ENCODE assay signal across 10 cellular contexts in genomic region chr1:85584264-85584781, GRCh38. TPM values are rescaled to one million over a fixed set of nuclear protein-coding genes. Genes with fewer than 3 reads are reported as not detected.
A peak's percentile ranks its signal among the peaks of the same experiment; 100 is the strongest.
DNase-seq lines count a peak whose midpoint lies in the region; ATAC-seq and TF ChIP-seq lines count a peak whose summit lies in the region.
"Had no signal": no experiment of that assay in that cellular context is flagged by ENCODE, and none has a peak within 500 bp of the region (broad histone marks: within the 10 kb centered on the region; RNA-seq: fewer than 3 reads in every experiment).

No MANE protein-coding gene starts in this region.

- peaks cover 10% of the 10 kb centered on the region for H3K79me2 ChIP-seq in hepatocyte

- no peaks in the 10 kb centered on the region for H3K9me3 ChIP-seq in HEK293 (ENCODE audit: control insufficient read depth, insufficient read depth, low read depth, low read length)
- H3K9me3 ChIP-seq in hepatocyte (ENCODE audit: low read depth) = no peaks in the 10 kb centered on the region
- H3K9me3 ChIP-seq in thoracic aorta = no peaks in the 10 kb centered on the region
- H3K9me3 ChIP-seq: prostate gland had no signal

- no peak overlapping the region; the same call in 1 of the 2 replicates for H3K4me3 ChIP-seq in HEK293 (ENCODE audit: low read depth, low read length)
- no peak overlapping the region for H3K4me3 ChIP-seq in hepatocyte
- H3K4me3 ChIP-seq in thoracic aorta = peak overlapping the region; percentile 75
- H3K4me3 ChIP-seq: prostate gland had no signal

- H2AFZ ChIP-seq in hepatocyte = no peak overlapping the region

- H3K36me3 ChIP-seq in HEK293 (ENCODE audit: control insufficient read depth in 2 of 2, insufficient read depth in 1 of 2, low read length in 2 of 2) (peaks cover 6 to 17% of the 10 kb centered on the region in 2 experiments), hepatocyte (replicated peaks; ENCODE audit: insufficient read depth, low read depth) (no peaks in the 10 kb centered on the region), thoracic aorta (peaks cover 15% of the 10 kb centered on the region)

- no peak overlapping the region for H3K4me2 ChIP-seq in hepatocyte

- WGBS in hepatocyte (ENCODE audit: low lambda C conversion rate, missing lambda C conversion rate) = 21% methylated on average over 5 of the region's 5 CpGs

- peaks cover 16% of the 10 kb centered on the region for H3K9me3 Mint-ChIP-seq in WTC11

- H3K4me1 Mint-ChIP-seq in WTC11 = peaks cover 58% of the 10 kb centered on the region

- H3K27me3 ChIP-seq in hepatocyte (peaks cover 1% of the 10 kb centered on the region), thoracic aorta (replicated peaks; ENCODE audit: insufficient read depth) (no peaks in the 10 kb centered on the region)

- peaks cover 6% of the 10 kb centered on the region for H3K27me3 Mint-ChIP-seq in WTC11 (ENCODE audit: low read depth)

- TF ChIP-seq CTCF in HEK293 (tag by site-specific recombination; IDR thresholded peaks at IDR 0.05) (no peak), WTC11 (IDR thresholded peaks at IDR 0.05) (no peak), hepatocyte (IDR thresholded peaks at IDR 0.05; ENCODE audit: poor library complexity) (no peak), thoracic aorta (IDR thresholded peaks at IDR 0.05) (no peak)

- ATAC-seq in WTC11 = peak; percentile 3
- ATAC-seq in thoracic aorta (ENCODE audit: insufficient number of reproducible peaks, low FRiP score, low read depth) = peak; percentile 18
- ATAC-seq in GM19455 (IDR thresholded peaks at IDR 0.05; ENCODE audit: unreplicated experiment) = no peak
- no peak for ATAC-seq in GM19035 (IDR thresholded peaks at IDR 0.05; ENCODE audit: unreplicated experiment)
- no peak for ATAC-seq in GM18519 (IDR thresholded peaks at IDR 0.05; ENCODE audit: low FRiP score, unreplicated experiment)

- H4K20me1 ChIP-seq in hepatocyte (ENCODE audit: insufficient read depth, poor library complexity, severe bottlenecking) = no peaks in the 10 kb centered on the region

- H3K4me1 ChIP-seq in HEK293 (ENCODE audit: control insufficient read depth, insufficient read depth, low read length) = peaks cover 11% of the 10 kb centered on the region
- peaks cover 8% of the 10 kb centered on the region for H3K4me1 ChIP-seq in hepatocyte (ENCODE audit: insufficient read depth)
- H3K4me1 ChIP-seq in thoracic aorta (ENCODE audit: control insufficient read depth in 1 of 2, low read depth in 2 of 2) = peaks cover 0 to 4% of the 10 kb centered on the region in 2 donors
- H3K4me1 ChIP-seq: prostate gland had no signal

- POLR2A ChIA-PET in HEK293 (lab: Yijun Ruan, JAX) = interaction anchor here (1.0 to 7.9 kb wide), 11 partner anchors 8 to 308 kb away, joined by 3 to 120 read pairs (median 5); partner anchors contain the start of genes BCL10, DDAH1 and ZNHIT6
- POLR2A ChIA-PET in WTC11 (lab: Charles Lee) = interaction anchor here (1.0 to 8.2 kb wide), 5 partner anchors 15 to 108 kb away, joined by 3 to 67 read pairs (median 5); no protein-coding TSS in a partner anchor

- no peak for DNase-seq in WTC11 (ENCODE audit: low spot score)
- peak; percentile 58 for DNase-seq in hepatocyte (ENCODE audit: low spot score)
- DNase-seq in thoracic aorta (ENCODE audit: low spot score) = no peak
- no peak for DNase-seq in germinal center (ENCODE audit: low spot score)
- DNase-seq: effector CD8-positive, alpha-beta T cell had no signal

- H3K9me2 ChIP-seq in hepatocyte (replicated peaks; ENCODE audit: insufficient read depth) = no peaks in the 10 kb centered on the region

- CTCF ChIA-PET in HEK293 (lab: Yijun Ruan, JAX) = interaction anchor here (0.6 to 5.8 kb wide), 12 partner anchors 13 to 276 kb away, joined by 3 to 39 read pairs (median 4); partner anchors contain the start of genes DDAH1 and ZNHIT6
- CTCF ChIA-PET in WTC11 (lab: Charles Lee) = interaction anchor here (0.7 to 4.8 kb wide), 9 partner anchors 15 to 276 kb away, joined by 3 to 35 read pairs (median 3); no protein-coding TSS in a partner anchor

- H3K27ac Mint-ChIP-seq in WTC11 = peak overlapping the region; percentile 74

- peak overlapping the region; percentile 41 for H3K4me3 Mint-ChIP-seq in WTC11

- H3K27ac ChIP-seq in HEK293 (ENCODE audit: extremely low read depth, low read depth, low read length) = no peak overlapping the region
- peak overlapping the region; percentile 18 for H3K27ac ChIP-seq in hepatocyte
- H3K27ac ChIP-seq in thoracic aorta = peak overlapping the region; percentile 55 to 99

- peaks cover 36% of the 10 kb centered on the region for H3K36me3 Mint-ChIP-seq in WTC11

TF ChIP-seq in HEK293, 187 proteins besides CTCF, POLR2A, EP300 and RAD21 (continues in another document):
- TF ChIP-seq BCL11B (tag by site-specific recombination; IDR thresholded peaks at IDR 0.05; ENCODE audit: low read depth) (peak; percentile 74), ZNF639 (tag by site-specific recombination; IDR thresholded peaks at IDR 0.05) (peak; percentile 72; the same call in 1 of the 2 replicates), KLF10 (tag by site-specific recombination; IDR thresholded peaks at IDR 0.05) (peak; percentile 78), ZNF391 (tag by site-specific recombination; IDR thresholded peaks at IDR 0.05; ENCODE audit: borderline replicate concordance, low read depth) (peak; percentile 26; the same call in 1 of the 2 replicates), INSM2 (tag by site-specific recombination; IDR thresholded peaks at IDR 0.05) (peak; percentile 72), HOXD13 (CRISPR knock-in tag; IDR thresholded peaks at IDR 0.05; ENCODE audit: borderline replicate concordance) (peak; percentile 79), ZEB2 (tag by site-specific recombination; IDR thresholded peaks at IDR 0.05) (peak; percentile 57; the same call in 1 of the 2 replicates), SP3 (tag by site-specific recombination; IDR thresholded peaks at IDR 0.05) (peak; percentile 39; the same call in 1 of the 2 replicates)

TF ChIP-seq in WTC11, 78 proteins besides CTCF, POLR2A, EP300 and RAD21 (continues in another document):
- TF ChIP-seq ZNF532 (CRISPR knock-in tag; IDR thresholded peaks at IDR 0.05; ENCODE audit: borderline replicate concordance) = peak; percentile 95; the same call in 1 of the 2 replicates
- peak; percentile 80; the same call in 1 of the 2 replicates for TF ChIP-seq TEAD4 (CRISPR knock-in tag; IDR thresholded peaks at IDR 0.05)
- no peak for TF ChIP-seq ZNF219 (CRISPR knock-in tag; IDR thresholded peaks at IDR 0.05; ENCODE audit: borderline replicate concordance)
- no peak for TF ChIP-seq ESRRA (CRISPR knock-in tag; IDR thresholded peaks at IDR 0.05; ENCODE audit: borderline replicate concordance)
- no peak for TF ChIP-seq SP1 (CRISPR knock-in tag; conservative IDR thresholded peaks at IDR 0.05)
- TF ChIP-seq TEAD1 (CRISPR knock-in tag; IDR thresholded peaks at IDR 0.05) = peak; percentile 96; the same call in 1 of the 2 replicates
- TF ChIP-seq ZNF281 (CRISPR knock-in tag; IDR thresholded peaks at IDR 0.05) = 0 out of 2 replicates have a peak, but pooled peaks have one; percentile 42
- peak; percentile 74; the same call in 1 of the 2 replicates for TF ChIP-seq ZNF416 (CRISPR knock-in tag; IDR thresholded peaks at IDR 0.05)

RNA-seq across cellular contexts. Expression of gene CCN1, which starts 3.8 kb away (rescaled TPM):
- 64.1 to 91.0 TPM (median 89.9 TPM) in 3 replicates for total RNA-seq in WTC11 (2021)
- total RNA-seq in hepatocyte = 58.6 and 84.1 TPM in 2 replicates
- 364 and 380 TPM in 2 replicates for polyA plus RNA-seq in hepatocyte
- 100 to 1,000 TPM; 107 to 413 TPM for total RNA-seq in thoracic aorta

Comparison
In these comparisons a context has a peak if more than half of its experiments do, and no peak if none do; other contexts are left out.
1. ATAC-seq: peak in WTC11 (single experiment) and thoracic aorta (single experiment); none in GM19455 (single experiment), GM19035 (single experiment) and GM18519 (single experiment).
2. Of the 8 proteins assayed by ChIP-seq in both HEK293 and WTC11: peak only in HEK293: none; only in WTC11: ZNF416; in both: none; in neither: 7.